Comparison of ENCODE assay signal across 9 cellular contexts in the genomic region with DNA sequence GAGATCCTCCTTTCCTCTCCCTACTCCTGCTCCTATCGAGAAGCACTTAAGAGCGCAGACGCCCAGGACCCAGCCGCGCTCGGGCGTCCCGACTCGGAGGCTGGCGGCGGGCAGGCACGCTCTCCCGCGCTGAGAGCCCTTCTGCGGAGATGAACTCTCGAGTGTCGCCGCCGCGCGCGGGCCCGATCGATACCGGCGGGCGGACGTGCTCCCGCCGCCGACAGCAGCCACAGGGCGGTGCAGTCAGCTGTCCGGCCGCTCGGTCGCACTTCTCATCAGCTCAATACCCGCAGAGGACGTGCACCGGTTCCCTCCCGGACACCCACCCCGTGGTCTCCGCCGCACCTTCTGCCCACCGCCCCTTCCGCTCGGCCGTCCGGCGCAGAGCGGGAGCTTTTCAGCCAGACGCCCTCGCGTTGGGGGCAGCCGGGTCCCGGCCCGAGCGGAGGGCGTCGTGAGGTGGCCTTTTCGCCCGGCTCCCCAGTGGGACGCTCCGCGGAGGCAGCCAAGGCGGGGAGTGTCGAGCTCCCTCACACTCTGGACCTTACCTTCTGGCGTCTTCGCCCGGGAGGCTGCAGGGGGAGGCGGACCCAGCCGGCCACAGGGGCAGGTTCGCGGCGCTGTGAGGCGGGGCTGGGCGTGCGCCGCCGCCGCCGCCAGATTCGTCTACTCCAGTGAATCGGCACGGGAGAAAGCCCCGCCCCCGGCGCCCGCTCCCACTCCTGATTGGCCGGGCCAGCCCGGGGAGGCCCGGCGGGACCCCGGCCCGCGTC. TPM values are rescaled to one million over a fixed set of nuclear protein-coding genes. Genes with fewer than 3 reads are reported as not detected.
DNase-seq lines count a peak whose midpoint lies in the region; ATAC-seq and TF ChIP-seq lines count a peak whose summit lies in the region.
"Had no signal": no experiment of that assay in that cellular context is flagged by ENCODE, and none has a peak within 500 bp of the region (broad histone marks: within the 10 kb centered on the region; RNA-seq: fewer than 3 reads in every experiment).

No MANE protein-coding gene starts in this region.

- H3K27me3 ChIP-seq in OCI-LY1 (ENCODE audit: insufficient read depth, low read length) (no peaks in the 10 kb centered on the region), foreskin keratinocyte (peaks cover 85% of the 10 kb centered on the region), neutrophil (peaks cover 92% of the 10 kb centered on the region), thyroid gland (peaks cover 20% of the 10 kb centered on the region)

- TF ChIP-seq CTCF in GM20000 (IDR thresholded peaks at IDR 0.05; ENCODE audit: extremely low read depth, missing control alignments) (no peak), OCI-LY1 (IDR thresholded peaks at IDR 0.05; ENCODE audit: low read length) (no peak), foreskin keratinocyte (conservative IDR thresholded peaks at IDR 0.05) (no peak), neutrophil (IDR thresholded peaks at IDR 0.05) (no peak), thyroid gland (IDR thresholded peaks at IDR 0.05) (no peak)

- intact Hi-C loops in activated T-helper 2 cell treated with anti-CD3 and anti-CD28 coated beads, Interferon-gamma antibody, Interleukin-2, Interleukin-4, amounts not matched to agents 10 μg/mL and 5 μg/mL and 100 μg/mL, durations not matched to agents 14 hours and 24 hours and 36 hours (cut with micrococcal nuclease): loop anchor here (5.0 kb wide), 2 partner anchors 154 to 284 kb away; no protein-coding TSS in a partner anchor
- intact Hi-C loops in thyroid gland (cut with DNase I): no loop called here

- H3K9me3 Mint-ChIP-seq in activated T-helper 2 cell treated with anti-CD3 and anti-CD28 coated beads, Interferon-gamma antibody, Interleukin-2, Interleukin-4, amounts not matched to agents 10 μg/mL and 5 μg/mL and 100 μg/mL, durations not matched to agents 14 hours and 24 hours and 36 hours: no peaks in the 10 kb centered on the region

- H3K36me3 ChIP-seq in OCI-LY1 (ENCODE audit: insufficient read depth, low read length) (no peaks in the 10 kb centered on the region), neutrophil (no peaks in the 10 kb centered on the region), thyroid gland (no peaks in the 10 kb centered on the region)

- H3K9ac ChIP-seq in OCI-LY1 (ENCODE audit: low read length): peak overlapping the region; percentile 44; the same call in 1 of the 2 replicates

- H3K27ac ChIP-seq in OCI-LY1 (ENCODE audit: low read depth, low read length, poor library complexity, severe bottlenecking): no peak overlapping the region
- H3K27ac ChIP-seq in foreskin keratinocyte: no peak overlapping the region
- H3K27ac ChIP-seq in neutrophil: no peak overlapping the region
- H3K27ac ChIP-seq in thyroid gland: no peak overlapping the region

- H3K4me2 ChIP-seq in OCI-LY1 (ENCODE audit: low read length): peak overlapping the region; percentile 79

- no peaks in the 10 kb centered on the region for H3K79me2 ChIP-seq in OCI-LY1 (ENCODE audit: insufficient read depth, low read length)

- DNase-seq in COR-L47 (lab: John Stamatoyannopoulos, UW) (peak; percentile 79), GM20000 (ENCODE audit: low spot score) (peak; percentile 81), HPDE6-E6E7 (ENCODE audit: extremely low spot score) (peak; percentile 28), foreskin keratinocyte (peak; percentile 17 to 46), thyroid gland (peak; percentile 46 to 58)
- DNase-seq in activated T-helper 2 cell treated with anti-CD3 and anti-CD28 coated beads, Interferon-gamma antibody, Interleukin-2, Interleukin-4, amounts not matched to agents 10 μg/mL and 5 μg/mL and 100 μg/mL, durations not matched to agents 14 hours and 24 hours and 36 hours (ENCODE audit: low spot score): peak; percentile 47

- no peak for TF ChIP-seq POLR2A in thyroid gland (IDR thresholded peaks at IDR 0.05)

- H3K4me3 ChIP-seq in OCI-LY1 (ENCODE audit: low read depth, low read length, poor library complexity, severe bottlenecking): peak overlapping the region; percentile 69
- H3K4me3 ChIP-seq in neutrophil (ENCODE audit: low read depth in 1 of 2, low read length in 1 of 2): peak overlapping the region; percentile 12 to 15
- peak overlapping the region in 1 of 3 donors; percentile 23 for H3K4me3 ChIP-seq in thyroid gland (replicated peaks in 1 of 3)

- H3F3A ChIP-seq in OCI-LY1 (ENCODE audit: insufficient read depth, low read length): no peaks in the 10 kb centered on the region

- H3K27ac Mint-ChIP-seq in activated T-helper 2 cell treated with anti-CD3 and anti-CD28 coated beads, Interferon-gamma antibody, Interleukin-2, Interleukin-4, amounts not matched to agents 10 μg/mL and 5 μg/mL and 100 μg/mL, durations not matched to agents 14 hours and 24 hours and 36 hours: no peak overlapping the region

- H3K4me1 ChIP-seq in OCI-LY1 (ENCODE audit: insufficient read depth, low read length, severe bottlenecking): peaks cover 12% of the 10 kb centered on the region
- no peaks in the 10 kb centered on the region for H3K4me1 ChIP-seq in foreskin keratinocyte
- peaks cover 18 to 21% of the 10 kb centered on the region in 2 experiments for H3K4me1 ChIP-seq in neutrophil (ENCODE audit: control insufficient read depth in 1 of 2, insufficient read depth in 1 of 2, low read depth in 1 of 2, low read length in 1 of 2)
- H3K4me1 ChIP-seq in thyroid gland: peaks cover 27 to 29% of the 10 kb centered on the region in 2 donors

- ATAC-seq in foreskin keratinocyte: peak; percentile 80

- H3K4me1 Mint-ChIP-seq in activated T-helper 2 cell treated with anti-CD3 and anti-CD28 coated beads, Interferon-gamma antibody, Interleukin-2, Interleukin-4, amounts not matched to agents 10 μg/mL and 5 μg/mL and 100 μg/mL, durations not matched to agents 14 hours and 24 hours and 36 hours (ENCODE audit: low read depth): peaks cover 6% of the 10 kb centered on the region

- peaks cover 73% of the 10 kb centered on the region for H3K27me3 Mint-ChIP-seq in activated T-helper 2 cell treated with anti-CD3 and anti-CD28 coated beads, Interferon-gamma antibody, Interleukin-2, Interleukin-4, amounts not matched to agents 10 μg/mL and 5 μg/mL and 100 μg/mL, durations not matched to agents 14 hours and 24 hours and 36 hours (ENCODE audit: low read depth)

- no peak overlapping the region for H2AFZ ChIP-seq in OCI-LY1 (ENCODE audit: low read length)

- H3K4me3 Mint-ChIP-seq in activated T-helper 2 cell treated with anti-CD3 and anti-CD28 coated beads, Interferon-gamma antibody, Interleukin-2, Interleukin-4, amounts not matched to agents 10 μg/mL and 5 μg/mL and 100 μg/mL, durations not matched to agents 14 hours and 24 hours and 36 hours (ENCODE audit: low read depth): peak overlapping the region; percentile 42

- no peaks in the 10 kb centered on the region for H3K9me3 ChIP-seq in OCI-LY1 (ENCODE audit: low read length)
- no peaks in the 10 kb centered on the region for H3K9me3 ChIP-seq in neutrophil
- no peaks in the 10 kb centered on the region for H3K9me3 ChIP-seq in thyroid gland

- 1% methylated on average over 16 of the region's 95 CpGs; no CpG with 5 or more reads in 1 of the 2 donors for WGBS in thyroid gland, 2 donors

- H4K20me1 ChIP-seq in OCI-LY1 (ENCODE audit: insufficient read depth, low read length): no peaks in the 10 kb centered on the region

- H3K36me3 Mint-ChIP-seq in activated T-helper 2 cell treated with anti-CD3 and anti-CD28 coated beads, Interferon-gamma antibody, Interleukin-2, Interleukin-4, amounts not matched to agents 10 μg/mL and 5 μg/mL and 100 μg/mL, durations not matched to agents 14 hours and 24 hours and 36 hours (ENCODE audit: low read depth): peaks cover 4% of the 10 kb centered on the region

- H3K9me2 ChIP-seq in OCI-LY1 (ENCODE audit: low read depth, low read length): no peaks in the 10 kb centered on the region

RNA-seq across cellular contexts. Expression of gene INSM2, which starts 0.4 kb away (rescaled TPM):
- total RNA-seq in activated T-helper 2 cell treated with anti-CD3 and anti-CD28 coated beads, Interferon-gamma antibody, Interleukin-2, Interleukin-4, amounts not matched to agents 10 μg/mL and 5 μg/mL and 100 μg/mL, durations not matched to agents 14 hours and 24 hours and 36 hours: not detected in 2 replicates
- total RNA-seq in foreskin keratinocyte (not detected in 2 replicates), thyroid gland (not detected)
- not detected in 2 replicates for polyA plus RNA-seq in foreskin keratinocyte
- total RNA-seq: T-helper 2 cell treated with Interferon-gamma antibody and Interleukin-4, amounts not matched to agents 100 ng/mL and 5 ng/mL, for 36 hours had no signal

Comparison
In these comparisons a context has a peak if more than half of its experiments do, and no peak if none do; other contexts are left out.
1. DNase-seq: peak in every context shown above with its lines; median percentile 81 in GM20000; 79 in COR-L47; 52 in thyroid gland; 47 in activated T-helper 2 cell treated with anti-CD3 and anti-CD28 coated beads, Interferon-gamma antibody, Interleukin-2, Interleukin-4, amounts not matched to agents 10 μg/mL and 5 μg/mL and 100 μg/mL, durations not matched to agents 14 hours and 24 hours and 36 hours; 32 in foreskin keratinocyte; 28 in HPDE6-E6E7.